In genomic region chr16:85859818-85860125, GRCh38 we compare ENCODE assay signal across 23 cellular contexts. TPM values are rescaled to one million over a fixed set of nuclear protein-coding genes. Genes with fewer than 3 reads are reported as not detected.
A peak's percentile ranks its signal among the peaks of the same experiment; 100 is the strongest.
DNase-seq lines count a peak whose midpoint lies in the region; ATAC-seq, FAIRE-seq and TF ChIP-seq lines count a peak whose summit lies in the region.
"Had no signal": no experiment of that assay in that cellular context is flagged by ENCODE, and none has a peak within 500 bp of the region (broad histone marks: within the 10 kb centered on the region; RNA-seq: fewer than 3 reads in every experiment).

No MANE protein-coding gene starts in this region.

- H3T11ph ChIP-seq in H9 (ENCODE audit: low read length) = no peak overlapping the region

- H3K4me2 ChIP-seq in H9 (ENCODE audit: insufficient read depth, insufficient read length, low read length) = no peak overlapping the region

- no peak overlapping the region for H3K56ac ChIP-seq in H9 (ENCODE audit: insufficient read length, low read depth, low read length)

- H2AFZ ChIP-seq in H9 (ENCODE audit: low read length) = no peak overlapping the region

- no peak overlapping the region for H4K8ac ChIP-seq in H9 (replicated peaks; ENCODE audit: insufficient read length, low read depth, low read length)

- H3K4me3 ChIP-seq in NB4 (ENCODE audit: low read depth, low read length) = no peak overlapping the region
- H3K4me3 ChIP-seq in kidney (ENCODE audit: low read length in 2 of 2) = no peak overlapping the region
- H3K4me3 ChIP-seq: Peyer's patch had no signal

- H3K79me2 ChIP-seq in H9 (ENCODE audit: insufficient read depth, low read length) = no peaks in the 10 kb centered on the region

- H2BK5ac ChIP-seq in H9 (ENCODE audit: insufficient read length, low read length) = no peak overlapping the region

- no peak for TF ChIP-seq POLR2A in NB4 (IDR thresholded peaks at IDR 0.05; ENCODE audit: extremely low read depth, insufficient read length)

- intact Hi-C loops in kidney (cut with DNase I) = no loop called here

- H3K27ac ChIP-seq in H9 (ENCODE audit: insufficient read length, low read depth, low read length) (no peak overlapping the region), kidney (ENCODE audit: low read depth in 2 of 2, low read length in 2 of 2) (no peak overlapping the region)
- H3K27ac ChIP-seq: HL-60, Peyer's patch had no signal

- H2BK120ac ChIP-seq in H9 (ENCODE audit: low read depth, low read length, poor library complexity, severe bottlenecking) = no peak overlapping the region

- H3K23ac ChIP-seq in H9 (ENCODE audit: insufficient read length, low read depth, low read length) = no peak overlapping the region

- H3K27ac Mint-ChIP-seq in H9 (no peak overlapping the region), type B pancreatic cell (no peak overlapping the region)

- H2BK15ac ChIP-seq in H9 (ENCODE audit: low read depth, low read length) = no peak overlapping the region

- H3K4me3 Mint-ChIP-seq in H9 (no peak overlapping the region), type B pancreatic cell (no peak overlapping the region)

- no CpG with 5 or more reads among the region's 7 CpGs for WGBS in H9 (ENCODE audit: extremely low coverage, insufficient read length, low lambda C conversion rate)

- H4K91ac ChIP-seq in H9 (ENCODE audit: insufficient read length, low read depth, low read length) = no peak overlapping the region

- no peaks in the 10 kb centered on the region for H3K23me2 ChIP-seq in H9 (ENCODE audit: insufficient read length, low read depth, low read length, poor library complexity, severe bottlenecking)

- H3K36me3 ChIP-seq in kidney (ENCODE audit: control insufficient read depth in 1 of 2, insufficient read depth in 2 of 2, low read length in 2 of 2) = no peaks in the 10 kb centered on the region
- H3K36me3 ChIP-seq: Peyer's patch had no signal

- no peak overlapping the region for H2BK20ac ChIP-seq in H9 (ENCODE audit: low read depth, low read length, poor library complexity, severe bottlenecking)

- H3K27me3 ChIP-seq in H9 (ENCODE audit: insufficient read depth, low read length) = no peaks in the 10 kb centered on the region
- H3K27me3 ChIP-seq: Peyer's patch had no signal

- H3K9me3 ChIP-seq in H9 (ENCODE audit: control insufficient read depth, low read depth, low read length) = no peaks in the 10 kb centered on the region
- H3K9me3 ChIP-seq in kidney (ENCODE audit: control insufficient read depth in 1 of 2, low read length in 2 of 2) = no peaks in the 10 kb centered on the region
- H3K9me3 ChIP-seq: Peyer's patch had no signal

- H2AK5ac ChIP-seq in H9 (ENCODE audit: insufficient read length, low read length) = no peak overlapping the region

- H3K36me3 Mint-ChIP-seq in H9 (ENCODE audit: insufficient read depth in 1 of 3, low read depth in 3 of 3) (no peaks in the 10 kb centered on the region; a peak in 1 of 7 replicates), type B pancreatic cell (no peaks in the 10 kb centered on the region)

- H4K5ac ChIP-seq in H9 (ENCODE audit: insufficient read length, low read depth, low read length) = no peak overlapping the region

- H3K4me1 ChIP-seq in H9 (ENCODE audit: insufficient read depth, low read length) = no peaks in the 10 kb centered on the region
- no peaks in the 10 kb centered on the region for H3K4me1 ChIP-seq in kidney (ENCODE audit: control insufficient read depth in 1 of 2, insufficient read depth in 1 of 2, low read depth in 1 of 2, low read length in 2 of 2)
- H3K4me1 ChIP-seq: Peyer's patch had no signal

- peaks cover 25% of the 10 kb centered on the region for H3K27me3 Mint-ChIP-seq in H9 (ENCODE audit: low read depth)
- H3K27me3 Mint-ChIP-seq in type B pancreatic cell = peaks cover 36% of the 10 kb centered on the region

- no peak overlapping the region for H3K4ac ChIP-seq in H9 (ENCODE audit: low read depth, low read length)

- DNase-seq in CD1c-positive myeloid dendritic cell (ENCODE audit: extremely low spot score) (peak; percentile 70), H9 (no peak), NB4 (ENCODE audit: low read depth) (peak; percentile 80), left lobe of liver (ENCODE audit: low spot score) (peak; percentile 30), type B pancreatic cell (ENCODE audit: extremely low spot score, unreplicated experiment) (no peak), kidney (no peak), SKM-1 treated with dmso at 0.1 percent for 144 hours (lab: John Stamatoyannopoulos, UW; ENCODE audit: unreplicated experiment) (no peak)
- DNase-seq: ACHN, COR-L47, KG1, NCI-H1417, NCI-H2029, NCI-H2171 treated with DMSO at 0.1 percent for 48 hours, NCI-H510A, NCI-H82, SHP77, T-helper 2 cell had no signal

- H3K9me3 Mint-ChIP-seq in H9 (no peaks in the 10 kb centered on the region; a peak in 2 of 5 replicates), type B pancreatic cell (no peaks in the 10 kb centered on the region)

- H3K18ac ChIP-seq in H9 (ENCODE audit: insufficient read length, low read depth, low read length) = no peak overlapping the region

- H3K4me1 Mint-ChIP-seq in H9 = no peaks in the 10 kb centered on the region
- no peaks in the 10 kb centered on the region for H3K4me1 Mint-ChIP-seq in type B pancreatic cell (ENCODE audit: unreplicated experiment)

- H3K9ac ChIP-seq in H9 (ENCODE audit: extremely low read depth, insufficient read length, low read length) = no peak overlapping the region
- no peak overlapping the region for H3K9ac ChIP-seq in kidney (ENCODE audit: low read length in 2 of 2)

- no peaks in the 10 kb centered on the region for H4K20me1 ChIP-seq in H9 (ENCODE audit: control insufficient read depth, insufficient read depth, insufficient read length)

- no peak for FAIRE-seq in kidney (lab: Jason Lieb, UNC)
- FAIRE-seq: G401.6 had no signal

- H3K14ac ChIP-seq in H9 (ENCODE audit: insufficient read depth, low read length) = no peak overlapping the region

- ATAC-seq in left lobe of liver (no peak), HG02973 (IDR thresholded peaks at IDR 0.05; ENCODE audit: unreplicated experiment) (no peak)

- no peak overlapping the region for H2BK12ac ChIP-seq in H9 (ENCODE audit: insufficient read length, low read depth, low read length)

- TF ChIP-seq CTCF in H9 (conservative IDR thresholded peaks at IDR 0.05) (peak; percentile 22; the same call in 1 of the 3 replicates), NB4 (IDR thresholded peaks at IDR 0.05; ENCODE audit: low read depth, low read length) (peak; percentile 59), type B pancreatic cell (conservative IDR thresholded peaks at IDR 0.05) (no peak), kidney (IDR thresholded peaks at IDR 0.05; ENCODE audit: borderline replicate concordance, extremely low read depth, insufficient read depth) (no peak)

- H3K79me1 ChIP-seq in H9 (ENCODE audit: insufficient read depth, low read depth, low read length, poor library complexity, severe bottlenecking) = no peaks in the 10 kb centered on the region

RNA-seq across cellular contexts. Expression of gene IRF8, which starts 39.2 kb away (rescaled TPM):
- 0.28 TPM in 1 of 2 replicates, not detected in the other for total RNA-seq in H9 (2021)
- 9.0 TPM for total RNA-seq in left lobe of liver
- total RNA-seq in type B pancreatic cell (ENCODE audit: low replicate concordance) = 12.6 and 21.0 TPM in 2 replicates
- total RNA-seq in kidney = 33.3 TPM
- 2.9 TPM for polyA plus RNA-seq in kidney (ENCODE audit: insufficient read depth, low read depth, low replicate concordance)
- total RNA-seq: MCF 10A had no signal
- polyA plus RNA-seq: BJ had no signal

Comparison
In these comparisons a context has a peak if more than half of its experiments do, and no peak if none do; other contexts are left out.
1. DNase-seq: peak in CD1c-positive myeloid dendritic cell (single experiment), NB4 (single experiment) and left lobe of liver (single experiment); none in H9 (single experiment), type B pancreatic cell (single experiment), kidney (single experiment) and SKM-1 treated with dmso at 0.1 percent for 144 hours (single experiment).
2. CTCF ChIP-seq: peak in H9 (single experiment) and NB4 (single experiment); none in type B pancreatic cell (single experiment) and kidney (single experiment).